ENCODE assay signal across 1 cellular context in the genomic region with DNA sequence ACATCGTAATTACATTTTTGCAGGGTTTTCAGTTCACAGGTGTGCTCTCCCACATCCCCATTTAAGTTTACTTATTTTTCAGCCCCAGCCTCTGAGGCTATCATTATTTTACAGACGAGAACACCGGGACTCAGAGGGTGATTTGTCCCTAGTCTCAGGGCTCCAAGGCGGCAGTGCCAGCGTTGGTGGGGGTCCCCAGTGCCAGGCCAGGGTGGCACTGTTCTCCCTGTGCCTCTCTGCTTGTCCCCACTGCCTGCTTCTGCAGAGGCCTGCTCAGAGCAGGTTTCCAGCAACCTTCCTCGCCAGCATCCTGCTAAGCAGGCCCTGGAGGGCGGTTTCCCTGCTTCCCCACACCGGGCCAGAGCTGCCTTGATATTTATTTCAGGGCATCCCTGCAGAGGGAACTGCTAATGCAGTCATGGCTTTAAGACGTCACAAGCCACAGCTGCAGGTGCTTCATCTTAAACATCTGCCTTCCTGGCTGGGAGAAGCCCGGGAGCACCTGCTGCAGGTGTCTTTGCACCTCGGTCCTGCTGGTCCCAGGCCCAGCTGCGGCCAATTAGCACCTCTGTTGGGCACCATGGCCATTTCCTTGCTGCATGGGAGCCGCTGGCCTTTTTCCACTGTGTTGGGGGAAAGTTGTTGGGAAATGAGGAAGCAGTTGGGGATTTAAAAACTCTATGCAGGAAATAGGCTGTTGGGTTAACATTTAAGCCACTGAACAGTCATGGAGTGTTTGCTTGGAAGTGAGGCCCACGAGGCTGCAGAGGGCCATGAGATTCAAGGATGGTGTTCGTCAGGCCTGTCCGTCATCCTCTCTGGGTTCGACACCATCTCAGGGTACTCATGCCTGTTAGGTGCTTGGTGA.
TF ChIP-seq lines count a peak whose summit lies in the region.

No MANE protein-coding gene starts in this region.

TF ChIP-seq in HepG2, 621 proteins besides CTCF, POLR2A, EP300 and RAD21 (continued from another document and continues in another):
- TF ChIP-seq, protein P1, sequence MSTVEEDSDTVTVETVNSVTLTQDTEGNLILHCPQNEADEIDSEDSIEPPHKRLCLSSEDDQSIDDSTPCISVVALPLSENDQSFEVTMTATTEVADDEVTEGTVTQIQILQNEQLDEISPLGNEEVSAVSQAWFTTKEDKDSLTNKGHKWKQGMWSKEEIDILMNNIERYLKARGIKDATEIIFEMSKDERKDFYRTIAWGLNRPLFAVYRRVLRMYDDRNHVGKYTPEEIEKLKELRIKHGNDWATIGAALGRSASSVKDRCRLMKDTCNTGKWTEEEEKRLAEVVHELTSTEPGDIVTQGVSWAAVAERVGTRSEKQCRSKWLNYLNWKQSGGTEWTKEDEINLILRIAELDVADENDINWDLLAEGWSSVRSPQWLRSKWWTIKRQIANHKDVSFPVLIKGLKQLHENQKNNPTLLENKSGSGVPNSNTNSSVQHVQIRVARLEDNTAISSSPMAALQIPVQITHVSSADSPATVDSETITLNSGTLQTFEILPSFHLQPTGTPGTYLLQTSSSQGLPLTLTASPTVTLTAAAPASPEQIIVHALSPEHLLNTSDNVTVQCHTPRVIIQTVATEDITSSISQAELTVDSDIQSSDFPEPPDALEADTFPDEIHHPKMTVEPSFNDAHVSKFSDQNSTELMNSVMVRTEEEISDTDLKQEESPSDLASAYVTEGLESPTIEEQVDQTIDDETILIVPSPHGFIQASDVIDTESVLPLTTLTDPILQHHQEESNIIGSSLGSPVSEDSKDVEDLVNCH (CRISPR knock-in tag; IDR thresholded peaks at IDR 0.05) = no peak
- TF ChIP-seq MYNN (CRISPR knock-in tag; IDR thresholded peaks at IDR 0.05; ENCODE audit: low read depth) (no peak), ZNF138 (CRISPR knock-in tag; IDR thresholded peaks at IDR 0.05; ENCODE audit: low read depth) (no peak), ELF3 (CRISPR knock-in tag; IDR thresholded peaks at IDR 0.05) (peak; percentile 100), RBM39 (IDR thresholded peaks at IDR 0.05; ENCODE audit: low read depth, low read length, poor library complexity, severe bottlenecking) (no peak), ONECUT2 (CRISPR knock-in tag; IDR thresholded peaks at IDR 0.05) (no peak), BRF2 (CRISPR knock-in tag; IDR thresholded peaks at IDR 0.05) (no peak), MIER2 (CRISPR knock-in tag; IDR thresholded peaks at IDR 0.05) (no peak), AGO1 (IDR thresholded peaks at IDR 0.05; ENCODE audit: low read depth, low read length, poor library complexity, severe bottlenecking) (no peak), NFE2L1 (CRISPR knock-in tag; IDR thresholded peaks at IDR 0.05; ENCODE audit: borderline replicate concordance) (peak; percentile 16; the same call in 1 of the 2 replicates), ZFP37 (CRISPR knock-in tag; IDR thresholded peaks at IDR 0.05; ENCODE audit: borderline replicate concordance) (peak; percentile 69; the same call in 1 of the 2 replicates), AHDC1 (CRISPR knock-in tag; IDR thresholded peaks at IDR 0.05; ENCODE audit: borderline replicate concordance) (no peak), SAP130 (CRISPR knock-in tag; IDR thresholded peaks at IDR 0.05; ENCODE audit: low read depth) (peak; percentile 90), NR3C1 (CRISPR knock-in tag; IDR thresholded peaks at IDR 0.05) (no peak), ZNF570 (CRISPR knock-in tag; IDR thresholded peaks at IDR 0.05; ENCODE audit: borderline replicate concordance) (no peak), CHCHD3 (CRISPR knock-in tag; IDR thresholded peaks at IDR 0.05) (no peak), SMYD3 (CRISPR knock-in tag; IDR thresholded peaks at IDR 0.05) (no peak)
- TF ChIP-seq, protein P2, sequence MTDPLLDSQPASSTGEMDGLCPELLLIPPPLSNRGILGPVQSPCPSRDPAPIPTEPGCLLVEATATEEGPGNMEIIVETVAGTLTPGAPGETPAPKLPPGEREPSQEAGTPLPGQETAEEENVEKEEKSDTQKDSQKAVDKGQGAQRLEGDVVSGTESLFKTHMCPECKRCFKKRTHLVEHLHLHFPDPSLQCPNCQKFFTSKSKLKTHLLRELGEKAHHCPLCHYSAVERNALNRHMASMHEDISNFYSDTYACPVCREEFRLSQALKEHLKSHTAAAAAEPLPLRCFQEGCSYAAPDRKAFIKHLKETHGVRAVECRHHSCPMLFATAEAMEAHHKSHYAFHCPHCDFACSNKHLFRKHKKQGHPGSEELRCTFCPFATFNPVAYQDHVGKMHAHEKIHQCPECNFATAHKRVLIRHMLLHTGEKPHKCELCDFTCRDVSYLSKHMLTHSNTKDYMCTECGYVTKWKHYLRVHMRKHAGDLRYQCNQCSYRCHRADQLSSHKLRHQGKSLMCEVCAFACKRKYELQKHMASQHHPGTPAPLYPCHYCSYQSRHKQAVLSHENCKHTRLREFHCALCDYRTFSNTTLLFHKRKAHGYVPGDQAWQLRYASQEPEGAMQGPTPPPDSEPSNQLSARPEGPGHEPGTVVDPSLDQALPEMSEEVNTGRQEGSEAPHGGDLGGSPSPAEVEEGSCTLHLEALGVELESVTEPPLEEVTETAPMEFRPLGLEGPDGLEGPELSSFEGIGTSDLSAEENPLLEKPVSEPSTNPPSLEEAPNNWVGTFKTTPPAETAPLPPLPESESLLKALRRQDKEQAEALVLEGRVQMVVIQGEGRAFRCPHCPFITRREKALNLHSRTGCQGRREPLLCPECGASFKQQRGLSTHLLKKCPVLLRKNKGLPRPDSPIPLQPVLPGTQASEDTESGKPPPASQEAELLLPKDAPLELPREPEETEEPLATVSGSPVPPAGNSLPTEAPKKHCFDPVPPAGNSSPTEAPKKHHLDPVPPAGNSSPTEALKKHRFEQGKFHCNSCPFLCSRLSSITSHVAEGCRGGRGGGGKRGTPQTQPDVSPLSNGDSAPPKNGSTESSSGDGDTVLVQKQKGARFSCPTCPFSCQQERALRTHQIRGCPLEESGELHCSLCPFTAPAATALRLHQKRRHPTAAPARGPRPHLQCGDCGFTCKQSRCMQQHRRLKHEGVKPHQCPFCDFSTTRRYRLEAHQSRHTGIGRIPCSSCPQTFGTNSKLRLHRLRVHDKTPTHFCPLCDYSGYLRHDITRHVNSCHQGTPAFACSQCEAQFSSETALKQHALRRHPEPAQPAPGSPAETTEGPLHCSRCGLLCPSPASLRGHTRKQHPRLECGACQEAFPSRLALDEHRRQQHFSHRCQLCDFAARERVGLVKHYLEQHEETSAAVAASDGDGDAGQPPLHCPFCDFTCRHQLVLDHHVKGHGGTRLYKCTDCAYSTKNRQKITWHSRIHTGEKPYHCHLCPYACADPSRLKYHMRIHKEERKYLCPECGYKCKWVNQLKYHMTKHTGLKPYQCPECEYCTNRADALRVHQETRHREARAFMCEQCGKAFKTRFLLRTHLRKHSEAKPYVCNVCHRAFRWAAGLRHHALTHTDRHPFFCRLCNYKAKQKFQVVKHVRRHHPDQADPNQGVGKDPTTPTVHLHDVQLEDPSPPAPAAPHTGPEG (CRISPR knock-in tag; IDR thresholded peaks at IDR 0.05) = no peak
- TF ChIP-seq, protein P3, sequence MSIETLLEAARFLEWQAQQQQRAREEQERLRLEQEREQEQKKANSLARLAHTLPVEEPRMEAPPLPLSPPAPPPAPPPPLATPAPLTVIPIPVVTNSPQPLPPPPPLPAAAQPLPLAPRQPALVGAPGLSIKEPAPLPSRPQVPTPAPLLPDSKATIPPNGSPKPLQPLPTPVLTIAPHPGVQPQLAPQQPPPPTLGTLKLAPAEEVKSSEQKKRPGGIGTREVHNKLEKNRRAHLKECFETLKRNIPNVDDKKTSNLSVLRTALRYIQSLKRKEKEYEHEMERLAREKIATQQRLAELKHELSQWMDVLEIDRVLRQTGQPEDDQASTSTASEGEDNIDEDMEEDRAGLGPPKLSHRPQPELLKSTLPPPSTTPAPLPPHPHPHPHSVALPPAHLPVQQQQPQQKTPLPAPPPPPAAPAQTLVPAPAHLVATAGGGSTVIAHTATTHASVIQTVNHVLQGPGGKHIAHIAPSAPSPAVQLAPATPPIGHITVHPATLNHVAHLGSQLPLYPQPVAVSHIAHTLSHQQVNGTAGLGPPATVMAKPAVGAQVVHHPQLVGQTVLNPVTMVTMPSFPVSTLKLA (IDR thresholded peaks at IDR 0.05) = peak; percentile 13; the same call in 1 of the 2 replicates
- TF ChIP-seq, protein P4, sequence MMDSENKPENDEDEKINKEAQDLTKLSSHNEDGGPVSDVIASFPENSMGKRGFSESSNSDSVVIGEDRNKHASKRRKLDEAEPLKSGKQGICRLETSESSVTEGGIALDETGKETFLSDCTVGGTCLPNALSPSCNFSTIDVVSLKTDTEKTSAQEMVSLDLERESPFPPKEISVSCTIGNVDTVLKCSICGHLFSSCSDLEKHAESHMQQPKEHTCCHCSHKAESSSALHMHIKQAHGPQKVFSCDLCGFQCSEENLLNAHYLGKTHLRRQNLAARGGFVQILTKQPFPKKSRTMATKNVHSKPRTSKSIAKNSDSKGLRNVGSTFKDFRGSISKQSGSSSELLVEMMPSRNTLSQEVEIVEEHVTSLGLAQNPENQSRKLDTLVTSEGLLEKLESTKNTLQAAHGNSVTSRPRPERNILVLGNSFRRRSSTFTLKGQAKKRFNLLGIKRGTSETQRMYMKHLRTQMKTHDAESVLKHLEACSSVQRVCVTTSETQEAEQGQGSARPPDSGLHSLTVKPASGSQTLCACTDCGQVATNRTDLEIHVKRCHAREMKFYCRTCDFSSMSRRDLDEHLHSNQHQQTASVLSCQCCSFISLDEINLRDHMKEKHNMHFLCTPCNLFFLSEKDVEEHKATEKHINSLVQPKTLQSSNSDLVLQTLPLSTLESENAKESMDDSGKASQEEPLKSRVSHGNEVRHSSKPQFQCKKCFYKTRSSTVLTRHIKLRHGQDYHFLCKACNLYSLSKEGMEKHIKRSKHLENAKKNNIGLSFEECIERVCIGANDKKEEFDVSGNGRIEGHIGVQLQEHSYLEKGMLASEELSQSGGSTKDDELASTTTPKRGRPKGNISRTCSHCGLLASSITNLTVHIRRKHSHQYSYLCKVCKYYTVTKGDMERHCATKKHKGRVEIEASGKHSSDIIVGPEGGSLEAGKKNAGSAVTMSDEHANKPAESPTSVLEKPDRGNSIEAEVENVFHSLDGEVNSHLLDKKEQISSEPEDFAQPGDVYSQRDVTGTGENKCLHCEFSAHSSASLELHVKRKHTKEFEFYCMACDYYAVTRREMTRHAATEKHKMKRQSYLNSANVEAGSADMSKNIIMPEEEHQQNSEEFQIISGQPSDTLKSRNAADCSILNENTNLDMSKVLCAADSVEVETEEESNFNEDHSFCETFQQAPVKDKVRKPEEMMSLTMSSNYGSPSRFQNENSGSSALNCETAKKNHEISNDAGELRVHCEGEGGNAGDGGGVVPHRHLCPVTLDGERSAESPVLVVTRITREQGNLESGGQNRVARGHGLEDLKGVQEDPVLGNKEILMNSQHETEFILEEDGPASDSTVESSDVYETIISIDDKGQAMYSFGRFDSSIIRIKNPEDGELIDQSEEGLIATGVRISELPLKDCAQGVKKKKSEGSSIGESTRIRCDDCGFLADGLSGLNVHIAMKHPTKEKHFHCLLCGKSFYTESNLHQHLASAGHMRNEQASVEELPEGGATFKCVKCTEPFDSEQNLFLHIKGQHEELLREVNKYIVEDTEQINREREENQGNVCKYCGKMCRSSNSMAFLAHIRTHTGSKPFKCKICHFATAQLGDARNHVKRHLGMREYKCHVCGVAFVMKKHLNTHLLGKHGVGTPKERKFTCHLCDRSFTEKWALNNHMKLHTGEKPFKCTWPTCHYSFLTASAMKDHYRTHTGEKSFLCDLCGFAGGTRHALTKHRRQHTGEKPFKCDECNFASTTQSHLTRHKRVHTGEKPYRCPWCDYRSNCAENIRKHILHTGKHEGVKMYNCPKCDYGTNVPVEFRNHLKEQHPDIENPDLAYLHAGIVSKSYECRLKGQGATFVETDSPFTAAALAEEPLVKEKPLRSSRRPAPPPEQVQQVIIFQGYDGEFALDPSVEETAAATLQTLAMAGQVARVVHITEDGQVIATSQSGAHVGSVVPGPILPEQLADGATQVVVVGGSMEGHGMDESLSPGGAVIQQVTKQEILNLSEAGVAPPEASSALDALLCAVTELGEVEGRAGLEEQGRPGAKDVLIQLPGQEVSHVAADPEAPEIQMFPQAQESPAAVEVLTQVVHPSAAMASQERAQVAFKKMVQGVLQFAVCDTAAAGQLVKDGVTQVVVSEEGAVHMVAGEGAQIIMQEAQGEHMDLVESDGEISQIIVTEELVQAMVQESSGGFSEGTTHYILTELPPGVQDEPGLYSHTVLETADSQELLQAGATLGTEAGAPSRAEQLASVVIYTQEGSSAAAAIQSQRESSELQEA (CRISPR knock-in tag; IDR thresholded peaks at IDR 0.05; ENCODE audit: not compliant biosample characterization) = no peak
